In genomic region chr1:206663832-206664652, GRCh38 we compare ENCODE assay signal across 8 cellular contexts. TPM values are rescaled to one million over a fixed set of nuclear protein-coding genes. Genes with fewer than 3 reads are reported as not detected.
DNase-seq lines count a peak whose midpoint lies in the region; ATAC-seq, FAIRE-seq and TF ChIP-seq lines count a peak whose summit lies in the region.

No MANE protein-coding gene starts in this region.

- H3K27me3 ChIP-seq in PC-3 (ENCODE audit: low read length): peaks cover 16% of the 10 kb centered on the region; the same call in 1 of the 2 replicates

- H3K9ac ChIP-seq in PC-3 (ENCODE audit: low read length): no peak overlapping the region

- 29% methylated on average over 19 of the region's 20 CpGs for WGBS in A549 (ENCODE audit: missing lambda C conversion rate)

- no peaks in the 10 kb centered on the region for H3K9me3 Mint-ChIP-seq in neural crest cell

- H2AFZ ChIP-seq in PC-3 (ENCODE audit: low read length): peak overlapping the region; percentile 47

- TF ChIP-seq EP300 in A549 (IDR thresholded peaks at IDR 0.05) (no peak), Ishikawa (IDR thresholded peaks at IDR 0.05; ENCODE audit: borderline replicate concordance) (no peak)

- peak overlapping the region; percentile 60 for H3K4me2 ChIP-seq in A549
- H3K4me2 ChIP-seq in PC-3 (ENCODE audit: low read length): peak overlapping the region; percentile 52

- no TSS peak for BruUV-seq in PC-3 (replicated peaks; lab: Mats Ljungman, UMichigan)

- peak overlapping the region; percentile 39 for H3K4me3 Mint-ChIP-seq in neural crest cell

- no peaks in the 10 kb centered on the region for H3K36me3 Mint-ChIP-seq in neural crest cell (ENCODE audit: low read depth)

- POLR2A ChIA-PET in A549 (lab: Yijun Ruan, JAX): interaction anchor here (1.0 to 3.1 kb wide), 5 partner anchors 20 to 51 kb away, joined by 3 to 20 read pairs (median 4); partner anchors contain the start of genes DYRK3, EIF2D and MAPKAPK2
- POLR2A ChIA-PET in PC-3 (lab: Charles Lee; ENCODE audit: unreplicated experiment): interaction anchor here (0.6 to 1.3 kb wide), 4 partner anchors 14 to 370 kb away, joined by 3 to 7 read pairs (median 3); partner anchors contain the start of gene DYRK3

- TF ChIP-seq POLR2A in A549 (IDR thresholded peaks at IDR 0.05; ENCODE audit: low read length): no peak

- no peaks in the 10 kb centered on the region for H3F3A ChIP-seq in PC-3 (ENCODE audit: low read length, unreplicated experiment)

- no peaks in the 10 kb centered on the region for H3K9me2 ChIP-seq in PC-3 (replicated peaks; ENCODE audit: low read length)

- TF ChIP-seq RAD21 in A549 (conservative IDR thresholded peaks at IDR 0.05 in 1 of 2, IDR thresholded peaks at IDR 0.05 in 1 of 2) (peak; percentile 82 to 87), Ishikawa (IDR thresholded peaks at IDR 0.05; ENCODE audit: low read depth) (peak; percentile 80)

- no peaks in the 10 kb centered on the region for H4K20me1 ChIP-seq in PC-3 (ENCODE audit: low read length)

- peaks cover 7% of the 10 kb centered on the region; the same call in 1 of the 3 replicates for H3K4me1 ChIP-seq in A549
- H3K4me1 ChIP-seq in PC-3 (ENCODE audit: insufficient read depth, low read length): peaks cover 4% of the 10 kb centered on the region; the same call in 1 of the 2 replicates

- H3K79me2 ChIP-seq in PC-3 (ENCODE audit: low read length): no peaks in the 10 kb centered on the region

- no peaks in the 10 kb centered on the region for H3K36me3 ChIP-seq in PC-3 (ENCODE audit: low read depth, low read length)

- H3K27ac ChIP-seq in A549 (peak overlapping the region in 1 of 2 experiments; percentile 37; a peak in 2 of 6 replicates), PC-3 (ENCODE audit: low read length) (no peak overlapping the region), substantia nigra (ENCODE audit: low read depth, low read length, poor library complexity, severe bottlenecking) (no peak overlapping the region)

- H3K9me3 ChIP-seq in A549 (no peaks in the 10 kb centered on the region), PC-3 (ENCODE audit: low read length) (no peaks in the 10 kb centered on the region)

- TF ChIP-seq CTCF in A549 (IDR thresholded peaks at IDR 0.05) (peak; percentile 86), PC-3 (conservative IDR thresholded peaks at IDR 0.05; ENCODE audit: low read depth, low read length) (peak; percentile 99), fibroblast of the aortic adventitia (IDR thresholded peaks at IDR 0.05; ENCODE audit: insufficient read depth, low read length) (peak; percentile 77), neural crest cell (conservative IDR thresholded peaks at IDR 0.05) (peak; percentile 91)

- H3K27ac Mint-ChIP-seq in neural crest cell (ENCODE audit: unreplicated experiment): no peak overlapping the region

- H3K4me3 ChIP-seq in A549 (no peak overlapping the region), PC-3 (ENCODE audit: low read length) (no peak overlapping the region), fibroblast of the aortic adventitia (ENCODE audit: low read depth, low read length) (peak overlapping the region; percentile 2)

- DNase-seq in A549 (ENCODE audit: low read depth in 1 of 2, low spot score in 1 of 2) (peak; percentile 64 to 65), PC-3 (peak; percentile 89), fibroblast of the aortic adventitia (ENCODE audit: low read depth) (peak; percentile 79), neural crest cell (ENCODE audit: low read depth, low spot score) (peak; percentile 80), substantia nigra (lab: John Stamatoyannopoulos, UW) (peak in 37 of 49 donors; percentile 5 to 58 (median 34))
- peak; percentile 71 for DNase-seq in activated T-cell treated with anti-CD3 and anti-CD28 coated beads, Interleukin-2, amount 50 U/mL, for 1 hour

- FAIRE-seq in A549 (lab: Jason Lieb, UNC): no peak

- peaks cover 60% of the 10 kb centered on the region for H3K27me3 Mint-ChIP-seq in neural crest cell (ENCODE audit: low read depth)

- ATAC-seq in A549 (peak; percentile 84 to 91), GM18502 (IDR thresholded peaks at IDR 0.05; ENCODE audit: poor library complexity, unreplicated experiment) (peak; percentile 47), PC-3 (peak; percentile 83)

- intact Hi-C loops in PC-3 (cut with micrococcal nuclease): loop anchor here (1.0 to 5.0 kb wide), 3 partner anchors 30 to 157 kb away; partner anchors contain the start of gene RASSF5

- CTCF ChIA-PET in A549 (lab: Yijun Ruan, JAX) (interaction anchor here (0.8 to 19.9 kb wide), 61 partner anchors 8 to 363 kb away, joined by 3 to 452 read pairs (median 6); partner anchors contain the start of genes DYRK3 and EIF2D), PC-3 (lab: Charles Lee) (interaction anchor here (0.6 to 3.4 kb wide), 14 partner anchors 9 to 610 kb away, joined by 3 to 83 read pairs (median 6); partner anchors contain the start of genes DYRK3 and EIF2D)

- peaks cover 8% of the 10 kb centered on the region for H3K4me1 Mint-ChIP-seq in neural crest cell

TF ChIP-seq in A549, 52 proteins besides CTCF, POLR2A, EP300 and RAD21:
- TF ChIP-seq SMC3 (IDR thresholded peaks at IDR 0.05) (peak; percentile 88), MAFK (IDR thresholded peaks at IDR 0.05; ENCODE audit: partially characterized antibody) (no peak)
TF ChIP-seq in A549: peak in this region for 1.

TF ChIP-seq in Ishikawa, 13 proteins besides CTCF, POLR2A, EP300 and RAD21:
- TF ChIP-seq TEAD4 (IDR thresholded peaks at IDR 0.05): no peak
- peak; percentile 23 for TF ChIP-seq NFIC (IDR thresholded peaks at IDR 0.05)

RNA-seq across cellular contexts. Expression of gene MAPKAPK2, which starts 20.7 kb away (rescaled TPM):
- polyA plus RNA-seq in A549 (2011; rRNA removed): 37.2 and 48.5 TPM in 2 replicates
- 34.3 and 42.5 TPM in 2 replicates for polyA plus RNA-seq in A549 (2012; cell fraction: cytosol; rRNA removed)
- 62.0 and 66.6 TPM in 2 replicates for polyA plus RNA-seq in A549 (2012; cell fraction: nucleus; rRNA removed)
- polyA plus RNA-seq in A549 (2017; fragmentation: RNase III; extraction: RNeasy Plus Mini Kit Qiagen cat#74134 plus additional on column Dnase treatment): 36.5 to 43.8 TPM (median 43.0 TPM) in 3 replicates
- 49.2 and 51.4 TPM in 2 replicates for polyA minus RNA-seq in A549 (2011; rRNA and poly(A)+ RNA removed)
- 98.5 and 133 TPM in 2 replicates for total RNA-seq in PC-3 (2014; rRNA removed)
- total RNA-seq in fibroblast of the aortic adventitia (ENCODE audit: low replicate concordance): 18.5 and 31.0 TPM in 2 replicates
- total RNA-seq in neural crest cell: 77.7 and 78.7 TPM in 2 replicates

RNA-seq across cellular contexts. Expression of gene DYRK3, which starts 28.7 kb away (rescaled TPM):
- 7.3 and 9.3 TPM in 2 replicates for polyA plus RNA-seq in A549 (2011; rRNA removed)
- 1.8 and 2.1 TPM in 2 replicates for polyA plus RNA-seq in A549 (2012; cell fraction: cytosol; rRNA removed)
- polyA plus RNA-seq in A549 (2012; cell fraction: nucleus; rRNA removed): 2.0 and 2.6 TPM in 2 replicates
- polyA plus RNA-seq in A549 (2017; fragmentation: RNase III; extraction: RNeasy Plus Mini Kit Qiagen cat#74134 plus additional on column Dnase treatment): 8.2 to 8.8 TPM (median 8.7 TPM) in 3 replicates
- polyA minus RNA-seq in A549 (2011; rRNA and poly(A)+ RNA removed): 8.5 and 10.5 TPM in 2 replicates
- 12.1 and 14.1 TPM in 2 replicates for total RNA-seq in PC-3 (2014; rRNA removed)
- total RNA-seq in fibroblast of the aortic adventitia (ENCODE audit: low replicate concordance): 19.7 and 27.7 TPM in 2 replicates
- total RNA-seq in neural crest cell: 12.5 and 13.3 TPM in 2 replicates

RNA-seq across cellular contexts. Expression of gene EIF2D, which starts 51.8 kb away (rescaled TPM):
- polyA plus RNA-seq in A549 (2011; rRNA removed): 63.2 and 72.6 TPM in 2 replicates
- 45.6 and 50.6 TPM in 2 replicates for polyA plus RNA-seq in A549 (2012; cell fraction: cytosol; rRNA removed)
- polyA plus RNA-seq in A549 (2012; cell fraction: nucleus; rRNA removed): 39.4 and 47.8 TPM in 2 replicates
- 31.8 to 32.7 TPM (median 32.5 TPM) in 3 replicates for polyA plus RNA-seq in A549 (2017; fragmentation: RNase III; extraction: RNeasy Plus Mini Kit Qiagen cat#74134 plus additional on column Dnase treatment)
- polyA minus RNA-seq in A549 (2011; rRNA and poly(A)+ RNA removed): 34.0 and 46.7 TPM in 2 replicates
- 107 and 110 TPM in 2 replicates for total RNA-seq in PC-3 (2014; rRNA removed)
- total RNA-seq in fibroblast of the aortic adventitia (ENCODE audit: low replicate concordance): 33.5 and 42.5 TPM in 2 replicates
- 37.5 and 38.2 TPM in 2 replicates for total RNA-seq in neural crest cell

Comparison
In these comparisons a context has a peak if more than half of its experiments do, and no peak if none do; other contexts are left out.
1. DNase-seq: peak in every context shown above with its lines; median percentile 89 in PC-3; 80 in neural crest cell; 79 in fibroblast of the aortic adventitia; 71 in activated T-cell treated with anti-CD3 and anti-CD28 coated beads, Interleukin-2, amount 50 U/mL, for 1 hour; 64 in A549; 34 in substantia nigra.